ENCODE assay signal across 1 cellular context in genomic region chr12:53675701-53676607, GRCh38.
TF ChIP-seq lines count a peak whose summit lies in the region.

Gene ATP5MC2 (minus strand): TSS chr12:53676083. CDS start chr12:53672614, 3,469 bp downstream.

TF ChIP-seq in K562, 482 proteins besides CTCF, POLR2A, EP300 and RAD21 (continued from another document and continues in another):
- TF ChIP-seq MXD1 (CRISPR knock-in tag; IDR thresholded peaks at IDR 0.05; ENCODE audit: borderline replicate concordance, poor library complexity, severe bottlenecking) (peak; percentile 8), MED1 (CRISPR knock-in tag; IDR thresholded peaks at IDR 0.05; ENCODE audit: borderline replicate concordance) (no peak), SRSF1 (IDR thresholded peaks at IDR 0.05; ENCODE audit: low read depth, low read length) (no peak), SIN3A (IDR thresholded peaks at IDR 0.05; ENCODE audit: borderline replicate concordance in 2 of 2, control insufficient read depth in 1 of 2, low read depth in 2 of 2, low read length in 2 of 2) (peak; percentile 19 to 84; a peak in 2 of 4 replicates), NR0B1 (IDR thresholded peaks at IDR 0.05; ENCODE audit: partially characterized antibody) (no peak), ZNF224 (CRISPR knock-in tag; IDR thresholded peaks at IDR 0.05) (peak; percentile 70; the same call in 1 of the 2 replicates), RB1 (IDR thresholded peaks at IDR 0.05; ENCODE audit: low read depth) (peak; percentile 97), ZNF79 (CRISPR knock-in tag; IDR thresholded peaks at IDR 0.05; ENCODE audit: low read depth) (no peak), CBFA2T2 (conservative IDR thresholded peaks at IDR 0.05) (no peak), FOXP1 (CRISPR knock-in tag; IDR thresholded peaks at IDR 0.05) (peak; percentile 62; the same call in 1 of the 2 replicates), POU5F1 (IDR thresholded peaks at IDR 0.05; ENCODE audit: borderline replicate concordance, low read depth, low read length, partially characterized antibody) (peak; percentile 30), ZNF639 (CRISPR knock-in tag; conservative IDR thresholded peaks at IDR 0.05 in 1 of 2, IDR thresholded peaks at IDR 0.05 in 1 of 2) (0 out of 4 replicates have a peak, but pooled peaks of 1 of the 2 experiments have one; percentile 47), CCAR2 (IDR thresholded peaks at IDR 0.05; ENCODE audit: low read depth, low read length) (no peak), ARID1B (IDR thresholded peaks at IDR 0.05) (peak; percentile 60; the same call in 1 of the 2 replicates), MIER1 (IDR thresholded peaks at IDR 0.05; ENCODE audit: low read depth) (0 out of 2 replicates have a peak, but pooled peaks have one; percentile 43), U2AF1 (optimal IDR thresholded peaks at IDR 0.05; ENCODE audit: low read depth, low read length) (no peak), ILF3 (IDR thresholded peaks at IDR 0.05; ENCODE audit: borderline replicate concordance) (no peak), JUN (IDR thresholded peaks at IDR 0.05; ENCODE audit: borderline replicate concordance, low read depth, low read length) (peak; percentile 57; the same call in 1 of the 2 replicates), JUN (CRISPR knock-in tag; IDR thresholded peaks at IDR 0.05; ENCODE audit: borderline replicate concordance) (no peak), ZNF77 (CRISPR knock-in tag; IDR thresholded peaks at IDR 0.05) (no peak), XRCC3 (IDR thresholded peaks at IDR 0.05) (no peak), RBM39 (optimal IDR thresholded peaks at IDR 0.05; ENCODE audit: low read depth, low read length) (no peak), HNRNPK (IDR thresholded peaks at IDR 0.05; ENCODE audit: low read depth, low read length, poor library complexity, severe bottlenecking) (no peak), VEZF1 (CRISPR knock-in tag; IDR thresholded peaks at IDR 0.05) (peak; percentile 50; the same call in 1 of the 2 replicates), TFAM (CRISPR knock-in tag; conservative IDR thresholded peaks at IDR 0.05) (no peak), FOXM1 (IDR thresholded peaks at IDR 0.05; ENCODE audit: low read depth) (peak; percentile 26; the same call in 1 of the 2 replicates), FOXM1 (CRISPR knock-in tag; IDR thresholded peaks at IDR 0.05; ENCODE audit: low read depth) (peak; percentile 44; the same call in 1 of the 2 replicates), PYGO2 (tag; IDR thresholded peaks at IDR 0.05) (no peak), ZNF778 (CRISPR knock-in tag; IDR thresholded peaks at IDR 0.05) (no peak), SMAD3 (CRISPR knock-in tag; conservative IDR thresholded peaks at IDR 0.05) (0 out of 2 replicates have a peak, but pooled peaks have one; percentile 60), TAF7 (tag; IDR thresholded peaks at IDR 0.05) (peak; percentile 99), HMG20B (CRISPR knock-in tag; IDR thresholded peaks at IDR 0.05) (no peak), RREB1 (CRISPR knock-in tag; IDR thresholded peaks at IDR 0.05) (no peak; the same call in 1 of the 2 replicates), HOXB6 (CRISPR knock-in tag; IDR thresholded peaks at IDR 0.05; ENCODE audit: borderline replicate concordance) (no peak), FOXJ2 (tag; IDR thresholded peaks at IDR 0.05) (0 out of 2 replicates have a peak, but pooled peaks have one; percentile 41), ID3 (CRISPR knock-in tag; IDR thresholded peaks at IDR 0.05) (no peak), ID3 (tag; IDR thresholded peaks at IDR 0.05) (no peak), SUPT5H (IDR thresholded peaks at IDR 0.05) (peak; percentile 98), ZBTB17 (CRISPR knock-in tag; IDR thresholded peaks at IDR 0.05) (peak; percentile 94), ZFPM2 (CRISPR knock-in tag; IDR thresholded peaks at IDR 0.05) (no peak), CREB3 (tag; conservative IDR thresholded peaks at IDR 0.05; ENCODE audit: low read depth) (no peak; the same call in 1 of the 2 replicates), TCF15 (CRISPR knock-in tag; IDR thresholded peaks at IDR 0.05) (peak; percentile 67; the same call in 1 of the 2 replicates), POLR2G (IDR thresholded peaks at IDR 0.05; ENCODE audit: low read depth, low read length) (peak; percentile 91), ZNF609 (CRISPR knock-in tag; IDR thresholded peaks at IDR 0.05; ENCODE audit: borderline replicate concordance) (no peak; the same call in 1 of the 2 replicates), ASH1L (IDR thresholded peaks at IDR 0.05; ENCODE audit: borderline replicate concordance, low read depth, partially characterized antibody) (no peak), ZNF146 (CRISPR knock-in tag; IDR thresholded peaks at IDR 0.05; ENCODE audit: unreplicated experiment) (no peak), ZNF830 (CRISPR knock-in tag; IDR thresholded peaks at IDR 0.05) (no peak), PPARD (CRISPR knock-in tag; IDR thresholded peaks at IDR 0.05) (no peak), TGIF2 (CRISPR knock-in tag; IDR thresholded peaks at IDR 0.05) (no peak), THRAP3 (IDR thresholded peaks at IDR 0.05; ENCODE audit: borderline replicate concordance) (no peak), MTA1 (IDR thresholded peaks at IDR 0.05; ENCODE audit: borderline replicate concordance) (no peak), ATF1 (CRISPR knock-in tag; IDR thresholded peaks at IDR 0.05) (no peak), ATF1 (tag; IDR thresholded peaks at IDR 0.05) (peak; percentile 79), POLR2AphosphoS5 (IDR thresholded peaks at IDR 0.05; ENCODE audit: control insufficient read depth, insufficient read depth, low read depth, low read length) (peak; percentile 91)
